In the genomic region with DNA sequence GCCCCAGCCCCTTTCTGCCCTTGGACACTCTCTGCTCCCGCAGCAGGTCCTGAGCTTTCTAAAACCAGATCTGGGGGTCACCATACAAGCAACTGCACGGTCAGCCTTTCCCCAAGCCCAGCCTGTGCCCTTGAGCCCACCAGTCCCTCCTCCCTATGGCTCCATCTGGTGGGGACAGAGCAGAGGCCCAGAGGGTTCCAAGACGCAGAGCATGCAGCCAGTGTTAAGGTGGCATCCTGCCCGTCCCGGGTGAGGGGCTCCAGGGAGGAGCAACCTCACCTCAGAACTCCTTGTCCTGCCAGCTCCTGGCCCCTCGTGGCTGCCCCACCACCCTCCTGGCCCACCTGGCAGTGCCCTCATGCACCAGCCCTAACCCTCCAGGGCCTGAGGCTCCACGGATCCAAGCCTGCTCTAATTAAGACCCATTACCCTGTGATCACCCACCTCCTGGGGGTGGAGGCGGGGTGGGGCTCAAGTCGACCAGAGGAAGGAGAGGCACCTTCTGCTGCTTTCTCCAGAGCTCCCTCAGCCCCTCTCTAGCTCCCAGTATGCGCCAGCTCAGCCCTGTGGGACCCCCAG, we compare ENCODE assay signal across 10 cellular contexts. TPM values are rescaled to one million over a fixed set of nuclear protein-coding genes. Genes with fewer than 3 reads are reported as not detected.
A peak's percentile ranks its signal among the peaks of the same experiment; 100 is the strongest.
DNase-seq lines count a peak whose midpoint lies in the region; TF ChIP-seq lines count a peak whose summit lies in the region.
"Had no signal": no experiment of that assay in that cellular context is flagged by ENCODE, and none has a peak within 500 bp of the region (broad histone marks: within the 10 kb centered on the region; RNA-seq: fewer than 3 reads in every experiment).

No MANE protein-coding gene starts in this region.

- H3K79me2 ChIP-seq in osteoblast (ENCODE audit: insufficient read depth, low read length) = no peaks in the 10 kb centered on the region

- H3K9me3 ChIP-seq in osteoblast (ENCODE audit: low read depth, low read length) (no peaks in the 10 kb centered on the region), MG63 (no peaks in the 10 kb centered on the region)
- H3K9me3 ChIP-seq: esophagus squamous epithelium had no signal

- H3K36me3 ChIP-seq in osteoblast (ENCODE audit: insufficient read depth, low read length) (no peaks in the 10 kb centered on the region), MG63 (no peaks in the 10 kb centered on the region)
- H3K36me3 ChIP-seq: esophagus squamous epithelium had no signal

- no peaks in the 10 kb centered on the region for H3K4me1 ChIP-seq in osteoblast (ENCODE audit: insufficient read depth, low read length)

- DNase-seq in DMS53 (lab: John Stamatoyannopoulos, UW) = peak; percentile 67
- DNase-seq in DMS53 treated with DMSO at 0.1 percent for 48 hours (lab: John Stamatoyannopoulos, UW; ENCODE audit: unreplicated experiment) = no peak
- peak; percentile 45 for DNase-seq in NCI-H69 (lab: John Stamatoyannopoulos, UW)
- DNase-seq in osteoblast (ENCODE audit: insufficient read length, low spot score, missing footprints) = peak; percentile 93
- no peak for DNase-seq in NCI-H2107 treated with DMSO at 0.1 percent for 48 hours (lab: John Stamatoyannopoulos, UW; ENCODE audit: unreplicated experiment)
- no peak for DNase-seq in MG63
- DNase-seq in DMS114 treated with DMSO at 0.1 percent for 48 hours (lab: John Stamatoyannopoulos, UW; ENCODE audit: unreplicated experiment) = no peak
- DNase-seq: esophagus squamous epithelium had no signal

- H2AFZ ChIP-seq in osteoblast (ENCODE audit: low read length) = no peak overlapping the region

- H3K27me3 ChIP-seq in osteoblast (ENCODE audit: insufficient read depth, low read length) (no peaks in the 10 kb centered on the region), MG63 (no peaks in the 10 kb centered on the region)

- H3K4me2 ChIP-seq in osteoblast (ENCODE audit: insufficient read depth, low read length) = no peak overlapping the region

- peak overlapping the region; percentile 93 for H3K27ac ChIP-seq in cingulate gyrus (ENCODE audit: low read depth, low read length)
- no peak overlapping the region for H3K27ac ChIP-seq in osteoblast (ENCODE audit: low read depth, low read length)
- H3K27ac ChIP-seq: esophagus squamous epithelium, HL-60 had no signal

- TF ChIP-seq CTCF in osteoblast (IDR thresholded peaks at IDR 0.05; ENCODE audit: extremely low read depth, low read depth, low read length) = peak; percentile 31

- H4K20me1 ChIP-seq in osteoblast (ENCODE audit: insufficient read depth, low read length) = no peaks in the 10 kb centered on the region

- H3K4me3 ChIP-seq in osteoblast (ENCODE audit: insufficient read depth, low read length) = no peak overlapping the region
- no peak overlapping the region for H3K4me3 ChIP-seq in MG63
- H3K4me3 ChIP-seq: esophagus squamous epithelium had no signal

RNA-seq across cellular contexts. Expression of gene CHD5, which starts 8.5 kb away (rescaled TPM):
- total RNA-seq in osteoblast = under 0.01 TPM in 1 of 2 replicates, not detected in the other
- 0.07 and 0.23 TPM in 2 replicates for total RNA-seq in MG63 (2014; rRNA removed; shearing (Covaris generic); ENCODE audit: low replicate concordance)

RNA-seq across cellular contexts. Expression of gene RPL22, which starts 27.8 kb away (rescaled TPM):
- 93.0 and 99.3 TPM in 2 replicates for total RNA-seq in osteoblast
- 168 and 264 TPM in 2 replicates for total RNA-seq in MG63 (2014; rRNA removed; shearing (Covaris generic); ENCODE audit: low replicate concordance)

RNA-seq across cellular contexts. Expression of gene RNF207, which starts 34.3 kb away (rescaled TPM):
- 10.6 and 42.7 TPM in 2 replicates for total RNA-seq in osteoblast
- 7.8 and 7.9 TPM in 2 replicates for total RNA-seq in MG63 (2014; rRNA removed; shearing (Covaris generic); ENCODE audit: low replicate concordance)

Comparison
In these comparisons a context has a peak if more than half of its experiments do, and no peak if none do; other contexts are left out.
1. DNase-seq: peak in DMS53 (single experiment), NCI-H69 (single experiment) and osteoblast (single experiment); none in DMS53 treated with DMSO at 0.1 percent for 48 hours (single experiment), NCI-H2107 treated with DMSO at 0.1 percent for 48 hours (single experiment), MG63 (single experiment) and DMS114 treated with DMSO at 0.1 percent for 48 hours (single experiment).